In the genomic region with DNA sequence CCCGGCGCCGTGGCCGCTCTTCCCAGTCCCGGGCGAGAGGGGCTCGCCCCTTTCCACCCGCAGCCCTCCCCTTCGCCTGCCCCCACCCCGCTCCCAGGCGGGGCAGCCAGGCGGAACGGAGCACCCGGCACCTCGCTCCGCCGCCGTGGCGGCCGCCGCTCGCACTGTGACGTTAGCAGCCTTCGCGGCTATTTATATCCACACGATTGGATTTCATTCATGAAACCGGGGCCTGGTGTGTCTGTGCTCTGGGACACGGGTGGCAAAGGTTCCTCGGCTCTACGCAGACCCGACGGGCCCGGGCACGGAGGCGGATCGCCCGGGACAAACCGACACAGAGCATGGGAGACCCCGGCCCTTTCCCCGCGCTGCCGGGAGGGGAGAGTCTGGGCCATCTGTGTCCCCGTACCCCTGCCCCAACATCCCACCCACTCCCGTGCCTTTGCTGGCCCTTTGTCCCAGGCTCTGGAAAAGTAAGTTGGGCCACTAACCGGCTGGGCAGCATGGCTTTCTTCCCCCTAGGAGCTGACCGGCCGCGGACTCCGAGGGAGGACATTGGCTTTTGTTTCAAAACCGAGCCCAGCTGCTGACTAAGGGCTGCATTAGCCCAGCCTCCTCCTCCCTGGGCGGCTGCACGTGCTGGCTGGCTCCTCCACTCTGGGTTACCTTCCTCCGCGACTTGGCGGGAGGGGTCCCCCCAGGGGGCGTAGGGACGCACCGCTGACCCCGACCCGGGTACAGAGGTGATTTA, we compare ENCODE assay signal across 9 cellular contexts. TPM values are rescaled to one million over a fixed set of nuclear protein-coding genes. Genes with fewer than 3 reads are reported as not detected.
DNase-seq lines count a peak whose midpoint lies in the region; ATAC-seq, FAIRE-seq and TF ChIP-seq lines count a peak whose summit lies in the region.
"Had no signal": no experiment of that assay in that cellular context is flagged by ENCODE, and none has a peak within 500 bp of the region (broad histone marks: within the 10 kb centered on the region; RNA-seq: fewer than 3 reads in every experiment).

Gene RHOBTB1 (minus strand): TSS at position 27 of the 751 bp plus-strand sequence. CDS start 32,643 bp downstream, outside the sequence.

- TF ChIP-seq CTCF in astrocyte (IDR thresholded peaks at IDR 0.05; ENCODE audit: insufficient read depth, low read depth, low read length) = no peak
- no peak for TF ChIP-seq CTCF in heart right ventricle (IDR thresholded peaks at IDR 0.05)
- no peak for TF ChIP-seq CTCF in omental fat pad (IDR thresholded peaks at IDR 0.05)

- H3K4me3 Mint-ChIP-seq in astrocyte (ENCODE audit: unreplicated experiment) = peak within 1 kb of the TSS; percentile 96

- H3K79me2 ChIP-seq in astrocyte (ENCODE audit: insufficient read depth, low read length) = peaks cover 23% of the 10 kb centered on the region

- no peaks in the 10 kb centered on the region for H3K36me3 Mint-ChIP-seq in astrocyte (ENCODE audit: low read depth, unreplicated experiment)

- H3K9me3 Mint-ChIP-seq in astrocyte (ENCODE audit: unreplicated experiment) = no peaks in the 10 kb centered on the region

- peak within 1 kb of the TSS; percentile 72 to 92 (median 86) for H3K4me3 ChIP-seq in BLaER1 treated with 17β-estradiol and CSF1 and Interleukin-3, amounts not matched to agents 10 nM and 100 nM
- peak within 1 kb of the TSS; percentile 70 for H3K4me3 ChIP-seq in NT2/D1 (ENCODE audit: insufficient read length, low read depth)
- peak within 1 kb of the TSS; percentile 74 for H3K4me3 ChIP-seq in astrocyte (ENCODE audit: insufficient read depth, low read depth, low read length)
- H3K4me3 ChIP-seq in heart right ventricle = peak within 1 kb of the TSS; percentile 72 to 98 (median 86)

- intact Hi-C loops in heart right ventricle (cut with DNase I) = loop anchor here in 7 of 10 donors (5.0 to 10.0 kb wide), 8 partner anchors 37 to 127 kb away; no protein-coding TSS in a partner anchor

- DNase-seq in NT2/D1 (ENCODE audit: low read depth, low spot score) (peak; percentile 18), astrocyte (ENCODE audit: low read depth) (peak; percentile 77), heart right ventricle (peak; percentile 81 to 82), omental fat pad (ENCODE audit: low spot score) (peak; percentile 48), OCI-M2 (lab: John Stamatoyannopoulos, UW; ENCODE audit: unreplicated experiment) (no peak)

- H3K27ac Mint-ChIP-seq in astrocyte (ENCODE audit: unreplicated experiment) = peak within 1 kb of the TSS; percentile 97

- no peaks in the 10 kb centered on the region for H3K36me3 ChIP-seq in BLaER1 treated with 17β-estradiol and CSF1 and Interleukin-3, amounts not matched to agents 10 nM and 100 nM
- H3K36me3 ChIP-seq in NT2/D1 (ENCODE audit: insufficient read depth, insufficient read length, low read length) (no peaks in the 10 kb centered on the region), astrocyte (ENCODE audit: insufficient read depth, low read length) (no peaks in the 10 kb centered on the region), heart right ventricle (peaks cover 0 to 5% (median 0%) of the 10 kb centered on the region in 9 donors)

- H3K9me3 ChIP-seq in BLaER1 treated with 17β-estradiol and CSF1 and Interleukin-3, amounts not matched to agents 10 nM and 100 nM (replicated peaks in 1 of 11) = no peaks in the 10 kb centered on the region
- no peaks in the 10 kb centered on the region for H3K9me3 ChIP-seq in NT2/D1 (ENCODE audit: insufficient read depth, low read length)
- no peaks in the 10 kb centered on the region for H3K9me3 ChIP-seq in astrocyte (ENCODE audit: insufficient read depth, low read depth, low read length)
- no peaks in the 10 kb centered on the region for H3K9me3 ChIP-seq in heart right ventricle

- peaks cover 28% of the 10 kb centered on the region for H3K4me1 Mint-ChIP-seq in astrocyte (ENCODE audit: low read depth, unreplicated experiment)

- H3K9ac ChIP-seq in BLaER1 treated with 17β-estradiol and CSF1 and Interleukin-3, amounts not matched to agents 10 nM and 100 nM = peak within 1 kb of the TSS; percentile 86 to 96 (median 93)
- H3K9ac ChIP-seq in NT2/D1 (ENCODE audit: insufficient read length, low read depth) = peak within 1 kb of the TSS; percentile 79
- peak within 1 kb of the TSS; percentile 99 for H3K9ac ChIP-seq in astrocyte (ENCODE audit: low read length)

- peaks cover 19 to 45% (median 25%) of the 10 kb centered on the region in 10 experiments for H3K4me1 ChIP-seq in BLaER1 treated with 17β-estradiol and CSF1 and Interleukin-3, amounts not matched to agents 10 nM and 100 nM
- H3K4me1 ChIP-seq in NT2/D1 (ENCODE audit: insufficient read depth, insufficient read length) = no peaks in the 10 kb centered on the region
- H3K4me1 ChIP-seq in astrocyte (ENCODE audit: insufficient read depth, low read length) = peaks cover 11% of the 10 kb centered on the region
- peaks cover 3 to 43% (median 28%) of the 10 kb centered on the region in 9 donors for H3K4me1 ChIP-seq in heart right ventricle

- peak within 1 kb of the TSS; percentile 78 to 97 (median 94) for H3K27ac ChIP-seq in BLaER1 treated with 17β-estradiol and CSF1 and Interleukin-3, amounts not matched to agents 10 nM and 100 nM
- H3K27ac ChIP-seq in astrocyte (ENCODE audit: low read depth, low read length) (peak within 1 kb of the TSS; percentile 99), heart right ventricle (peak within 1 kb of the TSS; percentile 93 to 100 (median 98))

- WGBS in heart right ventricle, 2 donors = 0 to 1% methylated on average over 60 of the region's 60 CpGs

- no peaks in the 10 kb centered on the region for H3K27me3 Mint-ChIP-seq in astrocyte (ENCODE audit: low read depth, unreplicated experiment)

- H3K4me2 ChIP-seq in BLaER1 treated with 17β-estradiol and CSF1 and Interleukin-3, amounts not matched to agents 10 nM and 100 nM = peak within 1 kb of the TSS; percentile 78 to 95 (median 94)
- H3K4me2 ChIP-seq in astrocyte (ENCODE audit: low read length) = peak within 1 kb of the TSS; percentile 97

- ATAC-seq in GM18861 (IDR thresholded peaks at IDR 0.05; ENCODE audit: unreplicated experiment) (peak; percentile 48), HG03439 (IDR thresholded peaks at IDR 0.05; ENCODE audit: unreplicated experiment) (peak; percentile 53), heart right ventricle (peak; percentile 91 to 95 (median 92)), omental fat pad (ENCODE audit: low FRiP score) (peak; percentile 84)

- H2AFZ ChIP-seq in astrocyte (ENCODE audit: low read depth, low read length) = peak within 1 kb of the TSS; percentile 79

- H3K27me3 ChIP-seq in BLaER1 treated with 17β-estradiol and CSF1 and Interleukin-3, amounts not matched to agents 10 nM and 100 nM = no peaks in the 10 kb centered on the region
- peaks cover 9% of the 10 kb centered on the region for H3K27me3 ChIP-seq in NT2/D1 (ENCODE audit: insufficient read depth, insufficient read length)
- no peaks in the 10 kb centered on the region for H3K27me3 ChIP-seq in astrocyte (ENCODE audit: insufficient read depth, low read length)
- H3K27me3 ChIP-seq in heart right ventricle = no peaks in the 10 kb centered on the region

- H4K20me1 ChIP-seq in BLaER1 treated with 17β-estradiol and CSF1 and Interleukin-3, amounts not matched to agents 10 nM and 100 nM = no peaks in the 10 kb centered on the region
- H4K20me1 ChIP-seq in astrocyte (ENCODE audit: insufficient read depth, low read length) = no peaks in the 10 kb centered on the region

- no peak for FAIRE-seq in astrocyte (lab: Jason Lieb, UNC)

RNA-seq across cellular contexts. Expression of gene RHOBTB1, which starts in this region (rescaled TPM):
- total RNA-seq in astrocyte = 43.0 and 46.5 TPM in 2 replicates
- total RNA-seq in heart right ventricle = 10 to 100 TPM in 9 of 10 donors, 1 to 10 TPM in 1; 7.9 to 20.5 (median 13.4) TPM
- 1 to 10 TPM; 4.3 to 7.1 TPM for polyA plus RNA-seq in heart right ventricle
- 10 to 100 TPM in 3 of 4 donors, 1 to 10 TPM in 1; 9.5 to 34.8 (median 16.9) TPM for total RNA-seq in omental fat pad
- total RNA-seq: T-helper 2 cell treated with Interferon-gamma antibody and Interleukin-4, amounts not matched to agents 100 ng/mL and 5 ng/mL, for 36 hours had no signal
